Comparison of ENCODE assay signal across 15 cellular contexts in the genomic region with DNA sequence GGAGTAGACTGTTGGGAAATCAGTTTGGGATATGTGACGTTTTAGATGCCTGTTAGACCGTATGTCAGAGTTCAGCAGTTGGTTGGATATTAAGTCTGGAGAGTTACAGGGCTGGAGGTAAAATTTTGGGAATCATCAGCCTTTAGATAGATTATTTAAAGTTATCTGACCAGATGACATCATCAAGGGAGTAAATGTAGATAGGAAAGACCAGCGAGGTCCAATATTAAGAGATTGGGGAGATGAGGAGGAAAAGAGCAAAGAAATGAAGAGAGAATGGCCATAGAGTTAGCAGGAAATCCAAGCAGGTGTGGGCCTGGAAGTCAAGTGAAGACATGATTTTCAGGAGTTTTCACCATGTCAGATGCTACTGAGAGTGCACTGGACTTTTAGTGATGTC.
"Had no signal": no experiment of that assay in that cellular context is flagged by ENCODE, and none has a peak within 500 bp of the region (broad histone marks: within the 10 kb centered on the region; RNA-seq: fewer than 3 reads in every experiment).

No MANE protein-coding gene starts in this region.

- H3K9me3 ChIP-seq: colonic mucosa, prostate gland had no signal

- H3K9me3 Mint-ChIP-seq: activated CD8-positive, alpha-beta T cell treated with anti-CD3 and anti-CD28 coated beads for 36 hours; immature natural killer cell; naive B cell; T-helper 1 cell treated with Interleukin-12 subunit alpha and Interleukin-12 subunit beta and Interleukin-4 antibody, amounts not matched to agents 30 μg/mL and 1 μg/mL, for 36 hours had no signal

- H3K4me1 ChIP-seq: prostate gland had no signal

- H3K27me3 Mint-ChIP-seq: activated CD8-positive, alpha-beta T cell treated with anti-CD3 and anti-CD28 coated beads for 36 hours; naive B cell had no signal

- H3K4me3 ChIP-seq: colonic mucosa, lung, prostate gland had no signal

- H3K36me3 ChIP-seq: colonic mucosa had no signal

- H3K27ac Mint-ChIP-seq: activated CD8-positive, alpha-beta T cell treated with anti-CD3 and anti-CD28 coated beads for 36 hours; immature natural killer cell; naive B cell; T-helper 1 cell treated with Interleukin-12 subunit alpha and Interleukin-12 subunit beta and Interleukin-4 antibody, amounts not matched to agents 30 μg/mL and 1 μg/mL, for 36 hours had no signal

- H3K27ac ChIP-seq: colonic mucosa, prostate gland had no signal

- DNase-seq: activated CD4-positive, alpha-beta T cell treated with anti-CD3 and anti-CD28 coated beads for 4 hours; activated CD8-positive, alpha-beta memory T cell treated with anti-CD3 and anti-CD28 coated beads, Interleukin-2, amount 50 U/mL, for 4 hours; activated CD8-positive, alpha-beta T cell treated with anti-CD3 and anti-CD28 coated beads for 36 hours; activated naive CD4-positive, alpha-beta T cell; caudate nucleus; colonic mucosa; effector CD8-positive, alpha-beta T cell; immature natural killer cell; naive B cell; nucleus accumbens; stimulated activated CD4-positive, alpha-beta T cell treated with anti-CD3 and anti-CD28 coated beads, Interleukin-2, amount 100 ng/mL, for 48 hours; stimulated activated naive CD8-positive, alpha-beta T cell treated with anti-CD3 and anti-CD28 coated beads, Interleukin-15, Interleukin-2, amounts not matched to agents 100 U/mL and 50 U/mL, for 24 hours had no signal

- H3K4me3 Mint-ChIP-seq: activated CD8-positive, alpha-beta T cell treated with anti-CD3 and anti-CD28 coated beads for 36 hours; immature natural killer cell; naive B cell; T-helper 1 cell treated with Interleukin-12 subunit alpha and Interleukin-12 subunit beta and Interleukin-4 antibody, amounts not matched to agents 30 μg/mL and 1 μg/mL, for 36 hours had no signal

- H3K27me3 ChIP-seq: colonic mucosa had no signal

- ATAC-seq: activated CD8-positive, alpha-beta T cell treated with anti-CD3 and anti-CD28 coated beads for 36 hours; stimulated activated naive CD8-positive, alpha-beta T cell treated with anti-CD3 and anti-CD28 coated beads, Interleukin-15, Interleukin-2, amounts not matched to agents 100 U/mL and 50 U/mL, for 24 hours had no signal
